3 cellular contexts compared by ENCODE assay signal in the genomic region with DNA sequence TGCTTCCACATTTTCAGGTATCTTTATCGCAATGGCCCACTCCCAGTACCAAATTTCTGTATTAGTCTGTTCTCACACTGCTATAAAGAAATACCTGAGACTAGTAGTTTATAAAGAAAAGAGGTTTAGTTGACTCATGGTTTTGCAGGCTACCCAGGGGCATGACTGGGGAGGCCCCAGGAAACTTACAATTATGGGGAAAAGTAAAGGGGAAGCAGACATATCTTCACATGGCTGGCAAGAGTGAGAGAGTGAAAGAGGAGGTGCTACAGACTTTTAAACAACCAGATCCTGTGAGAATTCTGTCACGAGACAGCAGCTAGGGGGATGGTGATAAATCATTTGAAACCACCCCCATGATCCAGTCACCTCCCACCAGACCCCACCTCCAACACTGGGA.
"Had no signal": no experiment of that assay in that cellular context is flagged by ENCODE, and none has a peak within 500 bp of the region (broad histone marks: within the 10 kb centered on the region; RNA-seq: fewer than 3 reads in every experiment).

No MANE protein-coding gene starts in this region.

- DNase-seq: GDM1, GF-D8 had no signal

- ATAC-seq: GM12878 had no signal
